8 cellular contexts compared by ENCODE assay signal in the genomic region with DNA sequence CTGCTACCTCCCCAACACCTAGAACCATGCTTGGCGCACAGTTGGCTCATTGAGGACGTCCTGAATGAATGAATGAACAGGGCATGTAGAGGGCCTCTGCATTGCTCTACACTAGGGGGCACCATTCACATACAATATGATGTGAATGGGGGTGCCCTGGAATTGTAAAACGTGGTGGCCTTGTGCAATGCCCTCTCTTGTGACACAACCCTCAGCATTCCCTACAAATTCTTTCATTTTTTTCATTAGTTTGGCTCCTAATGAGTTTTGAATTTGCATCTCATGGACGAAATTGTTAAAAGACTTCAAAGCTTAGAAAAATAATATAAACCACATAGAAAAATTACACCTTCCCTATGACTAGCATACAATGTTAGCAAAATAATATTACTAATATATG. TPM values are rescaled to one million over a fixed set of nuclear protein-coding genes. Genes with fewer than 3 reads are reported as not detected.
A peak's percentile ranks its signal among the peaks of the same experiment; 100 is the strongest.
DNase-seq lines count a peak whose midpoint lies in the region; TF ChIP-seq lines count a peak whose summit lies in the region.

No MANE protein-coding gene starts in this region.

- peaks cover 23% of the 10 kb centered on the region for H3F3A ChIP-seq in neural progenitor cell (ENCODE audit: low read depth)

- H3K36me3 Mint-ChIP-seq in neural progenitor cell: no peaks in the 10 kb centered on the region

- H3K36me3 ChIP-seq in neural progenitor cell: no peaks in the 10 kb centered on the region

- H3K4me2 ChIP-seq in neural progenitor cell: no peak overlapping the region

- TF ChIP-seq CTCF in neural progenitor cell (IDR thresholded peaks at IDR 0.05): peak; percentile 60

- H3K79me2 ChIP-seq in neural progenitor cell (ENCODE audit: low read depth): no peaks in the 10 kb centered on the region

- H3K9ac ChIP-seq in neural progenitor cell: no peak overlapping the region

- H3K4me3 Mint-ChIP-seq in neural progenitor cell: no peak overlapping the region

- peak; percentile 1 for DNase-seq in SKM-1 treated with dmso at 0.1 percent for 144 hours (lab: John Stamatoyannopoulos, UW; ENCODE audit: unreplicated experiment)
- no peak for DNase-seq in SKM-1 (lab: John Stamatoyannopoulos, UW; ENCODE audit: unreplicated experiment)
- peak; percentile 69 for DNase-seq in HCEC 1CT
- DNase-seq in NCI-H1694 treated with DMSO at 0.1 percent for 48 hours (lab: John Stamatoyannopoulos, UW): peak; percentile 39
- peak; percentile 23 for DNase-seq in cerebellar cortex (ENCODE audit: low spot score)
- peak; percentile 48 for DNase-seq in neural progenitor cell (ENCODE audit: low spot score)
- no peak for DNase-seq in NCI-H2196 (lab: John Stamatoyannopoulos, UW; ENCODE audit: unreplicated experiment)
- DNase-seq in activated effector memory CD4-positive, alpha-beta T cell treated with anti-CD3 and anti-CD28 coated beads, Interleukin-2, amount 50 U/mL, for 16 hours: no peak

- H3K4me3 ChIP-seq in neural progenitor cell: no peak overlapping the region

- no peaks in the 10 kb centered on the region for H3K9me3 ChIP-seq in neural progenitor cell (ENCODE audit: low read depth)

- no peaks in the 10 kb centered on the region for H3K9me3 Mint-ChIP-seq in neural progenitor cell

- peaks cover 2% of the 10 kb centered on the region for H3K27me3 Mint-ChIP-seq in neural progenitor cell (ENCODE audit: insufficient read depth, low read depth)

- H2AFZ ChIP-seq in neural progenitor cell (replicated peaks): no peak overlapping the region

- H3K4me1 Mint-ChIP-seq in neural progenitor cell: peaks cover 16% of the 10 kb centered on the region

- no peaks in the 10 kb centered on the region for H4K20me1 ChIP-seq in neural progenitor cell (ENCODE audit: low read depth)

- H3K4me1 ChIP-seq in neural progenitor cell: peaks cover 32% of the 10 kb centered on the region

- no peak overlapping the region for H3K27ac ChIP-seq in neural progenitor cell

- H3K27me3 ChIP-seq in neural progenitor cell: no peaks in the 10 kb centered on the region

- no peak overlapping the region for H3K27ac Mint-ChIP-seq in neural progenitor cell

RNA-seq across cellular contexts. Expression of a gene that starts 2.3 kb away (rescaled TPM):
- 0.03 and 0.07 TPM in 2 replicates for total RNA-seq in neural progenitor cell (ENCODE audit: low replicate concordance)

Comparison
In these comparisons a context has a peak if more than half of its experiments do, and no peak if none do; other contexts are left out.
1. DNase-seq: peak in SKM-1 treated with dmso at 0.1 percent for 144 hours (single experiment), HCEC 1CT (single experiment), NCI-H1694 treated with DMSO at 0.1 percent for 48 hours (single experiment), cerebellar cortex (single experiment) and neural progenitor cell (single experiment); none in SKM-1 (single experiment), NCI-H2196 (single experiment) and activated effector memory CD4-positive, alpha-beta T cell treated with anti-CD3 and anti-CD28 coated beads, Interleukin-2, amount 50 U/mL, for 16 hours (single experiment).